Comparison of ENCODE assay signal across 21 cellular contexts in the genomic region with DNA sequence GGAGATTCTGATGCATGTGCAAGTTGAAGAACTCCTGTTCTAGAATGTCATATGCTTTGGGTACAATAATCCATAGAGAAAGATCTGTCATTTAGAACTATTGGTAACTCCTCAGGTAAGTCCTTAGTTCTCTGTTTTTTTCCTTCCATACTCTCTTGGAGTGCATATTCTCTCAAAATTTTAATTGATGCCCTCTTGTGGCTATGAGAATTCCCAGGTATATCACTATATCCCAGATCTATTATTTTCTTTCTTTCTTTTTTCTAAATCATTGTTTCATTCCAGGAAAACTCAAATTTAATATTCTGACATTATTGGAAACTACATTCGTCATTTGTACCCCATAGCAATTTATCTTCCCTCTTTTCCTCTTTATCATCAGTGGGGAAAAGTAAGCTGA.
"Had no signal": no experiment of that assay in that cellular context is flagged by ENCODE, and none has a peak within 500 bp of the region (broad histone marks: within the 10 kb centered on the region; RNA-seq: fewer than 3 reads in every experiment).

No MANE protein-coding gene starts in this region.

- H3K27me3 ChIP-seq: body of pancreas, heart left ventricle, transverse colon, vagina had no signal

- H3K4me3 ChIP-seq: body of pancreas, heart left ventricle, lower lobe of right lung, transverse colon, vagina had no signal

- H3K27ac Mint-ChIP-seq: activated naive CD8-positive, alpha-beta T cell; nephron had no signal

- H3K4me3 Mint-ChIP-seq: activated naive CD8-positive, alpha-beta T cell; central memory CD8-positive, alpha-beta T cell; nephron had no signal

- H3K36me3 ChIP-seq: heart left ventricle, lower lobe of right lung, transverse colon, vagina had no signal

- H3K9me3 Mint-ChIP-seq: central memory CD8-positive, alpha-beta T cell; nephron had no signal

- H3K27ac ChIP-seq: body of pancreas, heart left ventricle, lower lobe of right lung, transverse colon, vagina had no signal

- H3K27me3 Mint-ChIP-seq: activated naive CD8-positive, alpha-beta T cell had no signal

- H3K36me3 Mint-ChIP-seq: activated naive CD8-positive, alpha-beta T cell had no signal

- DNase-seq: activated CD4-positive, alpha-beta T cell treated with anti-CD3 and anti-CD28 coated beads, Interleukin-2, amount 50 U/mL, for 1 hour; activated CD8-positive, alpha-beta memory T cell treated with anti-CD3 and anti-CD28 coated beads for 24 hours; activated gamma-delta T cell treated with Interleukin-2 at 50 U/mL for 16 hours; amniotic stem cell; body of pancreas; cortex of kidney; effector CD4-positive, alpha-beta T cell; heart left ventricle; left cardiac atrium; lower lobe of right lung; nucleus accumbens; right cardiac atrium; small intestine; stimulated activated CD4-positive, alpha-beta T cell treated with anti-CD3 and anti-CD28 coated beads, Interleukin-4, amount 100 ng/mL, for 24 hours; stimulated activated CD8-positive, alpha-beta memory T cell treated with anti-CD3 and anti-CD28 coated beads, Interleukin-4, amount 100 ng/mL, for 48 hours; stimulated activated naive CD4-positive, alpha-beta T cell treated with Interleukin-2 at 50 U/mL for 16 hours; transverse colon had no signal

- ATAC-seq: body of pancreas, heart left ventricle, left cardiac atrium, lower lobe of right lung, right cardiac atrium had no signal

- H3K4me1 Mint-ChIP-seq: central memory CD8-positive, alpha-beta T cell; nephron had no signal

- H3K4me1 ChIP-seq: body of pancreas, heart left ventricle, lower lobe of right lung, transverse colon had no signal

- H3K9me3 ChIP-seq: body of pancreas, heart left ventricle, lower lobe of right lung, transverse colon, vagina had no signal
